ENCODE assay signal across 9 cellular contexts in genomic region chr7:1026721-1027151, GRCh38. TPM values are rescaled to one million over a fixed set of nuclear protein-coding genes. Genes with fewer than 3 reads are reported as not detected.
DNase-seq lines count a peak whose midpoint lies in the region; ATAC-seq and TF ChIP-seq lines count a peak whose summit lies in the region.
"Had no signal": no experiment of that assay in that cellular context is flagged by ENCODE, and none has a peak within 500 bp of the region (broad histone marks: within the 10 kb centered on the region; RNA-seq: fewer than 3 reads in every experiment).

No MANE protein-coding gene starts in this region.

- WGBS in heart left ventricle, 4 donors: 90 to 94% (median 92%) methylated on average over 20 of the region's 20 CpGs

- H3K4me3 ChIP-seq in heart left ventricle: peak overlapping the region in 7 of 12 donors; percentile 71 to 98 (median 85)
- H3K4me3 ChIP-seq in RWPE2 (ENCODE audit: severe bottlenecking): peak overlapping the region; percentile 78

- H3K9me3 ChIP-seq in heart left ventricle (no peaks in the 10 kb centered on the region), RWPE2 (ENCODE audit: severe bottlenecking) (no peaks in the 10 kb centered on the region)

- H3K9me3 Mint-ChIP-seq in type B pancreatic cell: no peaks in the 10 kb centered on the region

- no peak for DNase-seq in heart left ventricle
- no peak for DNase-seq in cardiac septum (ENCODE audit: low spot score)
- no peak for DNase-seq in RWPE2 (ENCODE audit: low spot score)
- DNase-seq in germinal center (ENCODE audit: low spot score): peak; percentile 42
- DNase-seq in type B pancreatic cell (ENCODE audit: extremely low spot score, unreplicated experiment): no peak
- no peak for DNase-seq in left lobe of liver (ENCODE audit: low spot score)

- no peaks in the 10 kb centered on the region for H3K27me3 Mint-ChIP-seq in type B pancreatic cell

- H3K4me1 Mint-ChIP-seq in type B pancreatic cell (ENCODE audit: unreplicated experiment): peaks cover 24% of the 10 kb centered on the region

- H3K36me3 ChIP-seq in heart left ventricle (peaks cover 0 to 23% (median 13%) of the 10 kb centered on the region in 9 donors), RWPE2 (ENCODE audit: low read depth) (peaks cover 25% of the 10 kb centered on the region)

- H3K27ac Mint-ChIP-seq in type B pancreatic cell: peak overlapping the region; percentile 80

- intact Hi-C loops in heart left ventricle (cut with DNase I): loop anchor here in 1 of 10 donors (1.0 to 5.0 kb wide), 2 partner anchors 33 to 36 kb away; no protein-coding TSS in a partner anchor
- intact Hi-C loops in cardiac septum (cut with DNase I): loop anchor here (5.0 kb wide), 1 partner anchor 36 kb away; no protein-coding TSS in a partner anchor

- peak overlapping the region in 1 of 12 donors; percentile 96 for H3K27ac ChIP-seq in heart left ventricle
- no peak overlapping the region for H3K27ac ChIP-seq in RWPE2 (ENCODE audit: poor library complexity, severe bottlenecking)

- H3K36me3 Mint-ChIP-seq in type B pancreatic cell: no peaks in the 10 kb centered on the region

- H3K4me3 Mint-ChIP-seq in type B pancreatic cell: peak overlapping the region; percentile 88

- H3K27me3 ChIP-seq in heart left ventricle (no peaks in the 10 kb centered on the region), RWPE2 (ENCODE audit: insufficient read depth, poor library complexity, severe bottlenecking) (no peaks in the 10 kb centered on the region)

- ATAC-seq in heart left ventricle (no peak), RWPE2 (ENCODE audit: low read depth) (no peak), GM21423 (IDR thresholded peaks at IDR 0.05; ENCODE audit: unreplicated experiment) (no peak), left lobe of liver (no peak), HG03108 (IDR thresholded peaks at IDR 0.05; ENCODE audit: unreplicated experiment) (no peak)

- H3K4me1 ChIP-seq in heart left ventricle (peaks cover 4 to 39% (median 15%) of the 10 kb centered on the region in 12 donors), RWPE2 (ENCODE audit: insufficient read depth, poor library complexity, severe bottlenecking) (peaks cover 5% of the 10 kb centered on the region)

- no peak for TF ChIP-seq CTCF in heart left ventricle (IDR thresholded peaks at IDR 0.05)
- no peak for TF ChIP-seq CTCF in RWPE2 (IDR thresholded peaks at IDR 0.05; ENCODE audit: poor library complexity, severe bottlenecking)
- no peak for TF ChIP-seq CTCF in type B pancreatic cell (conservative IDR thresholded peaks at IDR 0.05)

- TF ChIP-seq POLR2A in heart left ventricle (IDR thresholded peaks at IDR 0.05): no peak

RNA-seq across cellular contexts. Expression of gene GPR146, which starts 17.6 kb away (rescaled TPM):
- 10 to 100 TPM; 12.3 to 56.8 (median 25.2) TPM for total RNA-seq in heart left ventricle
- polyA plus RNA-seq in heart left ventricle: 10 to 100 TPM; 11.1 to 26.4 TPM
- 12.6 TPM for total RNA-seq in cardiac septum
- total RNA-seq in type B pancreatic cell (ENCODE audit: low replicate concordance): 1.2 TPM in 2 replicates
- total RNA-seq in left lobe of liver: 28.1 TPM

RNA-seq across cellular contexts. Expression of gene CYP2W1, which starts 43.8 kb away (rescaled TPM):
- total RNA-seq in heart left ventricle (not detected), cardiac septum (not detected), type B pancreatic cell (ENCODE audit: low replicate concordance) (13.6 and 15.3 TPM in 2 replicates), left lobe of liver (0.08 TPM)
- not detected for polyA plus RNA-seq in heart left ventricle
- total RNA-seq: lung microvascular endothelial cell had no signal

RNA-seq across cellular contexts. Expression of gene COX19, which starts 51.4 kb away (rescaled TPM):
- total RNA-seq in heart left ventricle (1 to 10 TPM; 3.1 to 7.8 (median 6.5) TPM), cardiac septum (7.3 TPM), type B pancreatic cell (ENCODE audit: low replicate concordance) (14.8 and 15.4 TPM in 2 replicates), left lobe of liver (5.2 TPM)
- 1 to 10 TPM; 5.7 to 6.6 TPM for polyA plus RNA-seq in heart left ventricle

Comparison
In these comparisons a context has a peak if more than half of its experiments do, and no peak if none do; other contexts are left out.
1. RNA of gene CYP2W1, which starts 43.8 kb away (total RNA-seq): 13.6 to 15.3 TPM in type B pancreatic cell; 0.08 TPM in left lobe of liver (single experiment), not detected in heart left ventricle and not detected in cardiac septum (single experiment); every median in the first group is over 10 times any median in the second.